26 cellular contexts compared by ENCODE assay signal in genomic region chr20:4180355-4180754, GRCh38.
"Had no signal": no experiment of that assay in that cellular context is flagged by ENCODE, and none has a peak within 500 bp of the region (broad histone marks: within the 10 kb centered on the region; RNA-seq: fewer than 3 reads in every experiment).

No MANE protein-coding gene starts in this region.

- H3K9me3 ChIP-seq: gastrocnemius medialis, ovary, right lobe of liver, suprapubic skin, vagina had no signal

- H3K4me1 ChIP-seq: gastrocnemius medialis, psoas muscle, right lobe of liver, suprapubic skin, vagina had no signal

- H3K36me3 ChIP-seq: right lobe of liver had no signal

- H3K27ac ChIP-seq: gastrocnemius medialis, ovary, psoas muscle, right lobe of liver, suprapubic skin, vagina had no signal

- FAIRE-seq: endometrium, islet of Langerhans had no signal

- H3K4me2 ChIP-seq: smooth muscle cell had no signal

- DNase-seq: cerebellar nuclear complex; cortex of kidney; effector memory CD8-positive, alpha-beta T cell; gastrocnemius medialis; hippocampal formation; kidney glomerular epithelial cell; mesenchymal stem cell; mucosa of descending colon; naive thymus-derived CD8-positive, alpha-beta T cell; nephron progenitor cell; occipital lobe; ovary; psoas muscle; right lobe of liver; stimulated activated CD4-positive, alpha-beta T cell treated with anti-CD3 and anti-CD28 coated beads, Interleukin-12 subunit alpha, Interleukin-12 subunit beta, amount 100 ng/mL, for 4 hours; stimulated activated CD4-positive, alpha-beta T cell treated with anti-CD3 and anti-CD28 coated beads, Interleukin-1b, Interleukin-23, amount 100 ng/mL, for 48 hours; stimulated activated CD4-positive, alpha-beta T cell treated with anti-CD3 and anti-CD28 coated beads, Interleukin-4, amount 100 ng/mL, for 1 hour; stimulated activated CD8-positive, alpha-beta memory T cell treated with anti-CD3 and anti-CD28 coated beads, Interleukin-4, amount 100 ng/mL, for 48 hours; stimulated activated naive CD4-positive, alpha-beta T cell; stimulated activated naive CD8-positive, alpha-beta T cell treated with anti-CD3 and anti-CD28 coated beads, Interleukin-15, amount 100 ng/mL, for 72 hours; trophoblast cell had no signal

- H3K4me3 ChIP-seq: gastrocnemius medialis, mucosa of descending colon, ovary, psoas muscle, right lobe of liver, smooth muscle cell, suprapubic skin, vagina had no signal

- ATAC-seq: effector memory CD8-positive, alpha-beta T cell; gastrocnemius medialis; mucosa of descending colon; naive thymus-derived CD8-positive, alpha-beta T cell; psoas muscle; right lobe of liver; stimulated activated naive CD8-positive, alpha-beta T cell treated with anti-CD3 and anti-CD28 coated beads, Interleukin-15, amount 100 ng/mL, for 72 hours had no signal

- H3K27me3 ChIP-seq: gastrocnemius medialis, ovary, right lobe of liver, suprapubic skin, vagina had no signal
